1 cellular context compared by ENCODE assay signal in the genomic region with DNA sequence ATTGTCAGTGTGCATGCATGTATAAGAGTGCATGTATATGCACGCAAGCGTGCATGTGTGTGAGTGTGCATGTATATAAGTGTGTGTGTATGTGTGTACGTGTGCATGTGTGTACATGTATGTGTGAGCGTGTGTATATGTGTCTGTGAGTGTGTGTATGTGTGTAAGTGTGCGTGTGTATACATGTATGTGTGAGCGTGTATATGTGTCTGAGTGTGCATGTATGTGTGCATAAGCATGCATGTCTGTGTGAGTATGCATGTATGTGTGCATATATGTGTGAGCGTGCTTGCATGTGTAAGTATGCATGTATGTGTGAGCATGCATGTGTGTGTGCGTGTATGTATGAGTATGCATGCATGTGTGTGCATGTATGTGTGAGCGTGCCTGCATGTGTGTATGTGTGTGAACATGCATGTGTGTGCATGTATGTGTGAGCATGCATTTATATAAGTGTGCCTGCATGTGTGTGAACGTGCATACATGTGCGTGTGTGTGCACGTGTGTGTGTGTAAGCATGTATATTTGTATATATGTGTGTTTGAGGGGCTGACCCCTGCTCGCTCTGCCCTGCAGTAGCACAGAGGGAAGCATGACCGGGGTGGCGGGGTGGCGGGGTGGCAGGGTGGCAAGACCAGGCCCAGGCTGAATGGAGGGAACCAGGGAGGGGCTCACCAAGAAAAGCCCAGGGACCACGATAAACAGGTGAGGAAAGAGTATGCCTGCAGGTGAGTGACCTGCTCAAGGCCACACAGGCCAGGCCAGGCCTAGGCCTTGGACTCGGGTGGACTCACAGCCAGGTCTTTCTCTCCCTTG.
TF ChIP-seq lines count a peak whose summit lies in the region.

No MANE protein-coding gene starts in this region.

TF ChIP-seq in IMR-90, 13 proteins besides CTCF, POLR2A, EP300 and RAD21:
- TF ChIP-seq FOS (IDR thresholded peaks at IDR 0.05; ENCODE audit: low read depth, low read length) (no peak), MXI1 (IDR thresholded peaks at IDR 0.05; ENCODE audit: borderline replicate concordance, low read depth, low read length) (no peak), BHLHE40 (IDR thresholded peaks at IDR 0.05; ENCODE audit: low read depth, low read length) (no peak), CEBPB (IDR thresholded peaks at IDR 0.05; ENCODE audit: low read depth, low read length) (no peak), RCOR1 (IDR thresholded peaks at IDR 0.05; ENCODE audit: insufficient replicate concordance, low read length) (no peak), RFX5 (IDR thresholded peaks at IDR 0.05; ENCODE audit: low read depth, low read length) (no peak), MAZ (IDR thresholded peaks at IDR 0.05; ENCODE audit: borderline replicate concordance, low read depth, low read length) (no peak), CHD1 (IDR thresholded peaks at IDR 0.05; ENCODE audit: low read depth, low read length) (no peak), MAFK (IDR thresholded peaks at IDR 0.05; ENCODE audit: low read depth, low read length) (no peak), NFE2L2 (IDR thresholded peaks at IDR 0.05; ENCODE audit: low read depth, low read length) (no peak), SMC3 (IDR thresholded peaks at IDR 0.05; ENCODE audit: low read depth, low read length) (no peak)
- TF ChIP-seq, protein P1, sequence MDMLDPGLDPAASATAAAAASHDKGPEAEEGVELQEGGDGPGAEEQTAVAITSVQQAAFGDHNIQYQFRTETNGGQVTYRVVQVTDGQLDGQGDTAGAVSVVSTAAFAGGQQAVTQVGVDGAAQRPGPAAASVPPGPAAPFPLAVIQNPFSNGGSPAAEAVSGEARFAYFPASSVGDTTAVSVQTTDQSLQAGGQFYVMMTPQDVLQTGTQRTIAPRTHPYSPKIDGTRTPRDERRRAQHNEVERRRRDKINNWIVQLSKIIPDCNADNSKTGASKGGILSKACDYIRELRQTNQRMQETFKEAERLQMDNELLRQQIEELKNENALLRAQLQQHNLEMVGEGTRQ (IDR thresholded peaks at IDR 0.05; ENCODE audit: low read depth, low read length) = no peak
- TF ChIP-seq, protein P2, sequence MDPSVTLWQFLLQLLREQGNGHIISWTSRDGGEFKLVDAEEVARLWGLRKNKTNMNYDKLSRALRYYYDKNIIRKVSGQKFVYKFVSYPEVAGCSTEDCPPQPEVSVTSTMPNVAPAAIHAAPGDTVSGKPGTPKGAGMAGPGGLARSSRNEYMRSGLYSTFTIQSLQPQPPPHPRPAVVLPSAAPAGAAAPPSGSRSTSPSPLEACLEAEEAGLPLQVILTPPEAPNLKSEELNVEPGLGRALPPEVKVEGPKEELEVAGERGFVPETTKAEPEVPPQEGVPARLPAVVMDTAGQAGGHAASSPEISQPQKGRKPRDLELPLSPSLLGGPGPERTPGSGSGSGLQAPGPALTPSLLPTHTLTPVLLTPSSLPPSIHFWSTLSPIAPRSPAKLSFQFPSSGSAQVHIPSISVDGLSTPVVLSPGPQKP (IDR thresholded peaks at IDR 0.05; ENCODE audit: borderline replicate concordance, low read depth, low read length) = no peak
TF ChIP-seq in IMR-90: peak in this region for 0.
